Comparison of ENCODE assay signal across 19 cellular contexts in genomic region chr4:53116959-53117358, GRCh38.
DNase-seq lines count a peak whose midpoint lies in the region; TF ChIP-seq lines count a peak whose summit lies in the region.
"Had no signal": no experiment of that assay in that cellular context is flagged by ENCODE, and none has a peak within 500 bp of the region (broad histone marks: within the 10 kb centered on the region; RNA-seq: fewer than 3 reads in every experiment).

No MANE protein-coding gene starts in this region.

- peaks cover 4 to 15% of the 10 kb centered on the region in 2 experiments for H3K4me1 ChIP-seq in trophoblast cell (ENCODE audit: control insufficient read depth in 1 of 2, insufficient read depth in 2 of 2, low read length in 2 of 2)
- no peaks in the 10 kb centered on the region for H3K4me1 ChIP-seq in prostate gland (replicated peaks)
- H3K4me1 ChIP-seq: BE2C had no signal

- no peak overlapping the region for H2BK5ac ChIP-seq in trophoblast cell (ENCODE audit: low read depth, low read length, poor library complexity)

- H3K36me3 ChIP-seq in trophoblast cell (ENCODE audit: control insufficient read depth in 1 of 2, insufficient read depth in 2 of 2, low read length in 2 of 2) (no peaks in the 10 kb centered on the region), prostate gland (no peaks in the 10 kb centered on the region)
- H3K36me3 ChIP-seq: BE2C, tibial artery, WERI-Rb-1 had no signal

- no peak overlapping the region for H2BK12ac ChIP-seq in trophoblast cell (ENCODE audit: low read length)

- H3K14ac ChIP-seq in trophoblast cell (ENCODE audit: low read length) = no peak overlapping the region

- no peak for TF ChIP-seq POLR2A in prostate gland (IDR thresholded peaks at IDR 0.05)

- no peak overlapping the region for H3K9ac ChIP-seq in trophoblast cell (ENCODE audit: low read length)

- H3K27me3 ChIP-seq in trophoblast cell (ENCODE audit: insufficient read depth, low read length) = no peaks in the 10 kb centered on the region
- no peaks in the 10 kb centered on the region for H3K27me3 ChIP-seq in prostate gland (replicated peaks; ENCODE audit: insufficient read depth)
- H3K27me3 ChIP-seq: BE2C, tibial artery had no signal

- H3K4ac ChIP-seq in trophoblast cell (ENCODE audit: low read depth, low read length) = no peak overlapping the region

- H3K9me3 ChIP-seq in trophoblast cell (ENCODE audit: insufficient read depth, low read depth, low read length) (no peaks in the 10 kb centered on the region), prostate gland (no peaks in the 10 kb centered on the region)
- H3K9me3 ChIP-seq: BE2C, tibial artery had no signal

- TF ChIP-seq CTCF in fibroblast of mammary gland (conservative IDR thresholded peaks at IDR 0.05; ENCODE audit: control insufficient read depth, insufficient read depth, low read depth, low read length) (no peak), prostate gland (IDR thresholded peaks at IDR 0.05) (no peak)

- H3K4me3 ChIP-seq in fibroblast of mammary gland (ENCODE audit: control insufficient read depth, low read depth, low read length) (no peak overlapping the region), trophoblast cell (ENCODE audit: low read depth, low read length) (no peak overlapping the region), prostate gland (no peak overlapping the region)
- H3K4me3 ChIP-seq: tibial artery had no signal

- H4K12ac ChIP-seq in trophoblast cell (ENCODE audit: low read depth, low read length) = no peak overlapping the region

- no CpG with 5 or more reads among the region's 1 CpG for WGBS in trophoblast cell (ENCODE audit: extremely low coverage, insufficient coverage, insufficient read length)
- 77% methylated on average over 1 of the region's 1 CpG for WGBS in prostate gland

- H3K27ac ChIP-seq in trophoblast cell (ENCODE audit: low read depth, low read length) (no peak overlapping the region), prostate gland (no peak overlapping the region)
- H3K27ac ChIP-seq: epithelial cell of prostate, WERI-Rb-1 had no signal

- peak overlapping the region; percentile 71 for H4K91ac ChIP-seq in trophoblast cell (ENCODE audit: low read depth, low read length)

- no peak overlapping the region for H2AK5ac ChIP-seq in trophoblast cell (ENCODE audit: low read length)

- peaks cover 6% of the 10 kb centered on the region for H3K79me1 ChIP-seq in trophoblast cell (ENCODE audit: low read length)

- H3K18ac ChIP-seq in trophoblast cell (ENCODE audit: low read length) = no peak overlapping the region

- no peak overlapping the region for H4K8ac ChIP-seq in trophoblast cell (ENCODE audit: low read depth, low read length)

- peaks cover 2% of the 10 kb centered on the region for H3K79me2 ChIP-seq in trophoblast cell (ENCODE audit: control insufficient read depth, insufficient read depth, low read length, poor library complexity)

- H3K23ac ChIP-seq in trophoblast cell (ENCODE audit: low read length) = no peak overlapping the region

- H2BK120ac ChIP-seq in trophoblast cell (ENCODE audit: insufficient read depth, low read length, poor library complexity) = peak overlapping the region; percentile 57

- DNase-seq in GM04503 (ENCODE audit: low read depth) (peak; percentile 38), NCI-H226 (peak; percentile 46), fibroblast of mammary gland (ENCODE audit: low read depth) (peak; percentile 42), trophoblast cell (no peak), prostate gland (ENCODE audit: low spot score) (no peak)
- DNase-seq in effector CD8-positive, alpha-beta T cell (lab: John Stamatoyannopoulos, UW) = no peak
- DNase-seq in NK-92 treated with Interleukin-12 subunit alpha and Interleukin-12 subunit beta, amount 100 ng/mL, for 24 hours (lab: John Stamatoyannopoulos, UW) = no peak
- DNase-seq: activated CD4-positive, alpha-beta memory T cell treated with anti-CD3 and anti-CD28 coated beads, Interleukin-2, amount 10 ng/mL, durations not matched to agents 7 days and 5 days; activated naive CD4-positive, alpha-beta T cell treated with anti-CD3 and anti-CD28 coated beads for 36 hours; activated T-cell treated with anti-CD3 and anti-CD28 coated beads, Interleukin-2, amount 50 U/mL, for 1 hour; BE2C; NCI-H1436 treated with DMSO at 0.1 percent for 48 hours; NCI-H2171 treated with DMSO at 0.1 percent for 48 hours; nucleus accumbens; stimulated activated naive B cell treated with anti-CD40 and anti-IgM and Interleukin-4, amounts not matched to agents 10 μg/mL and 1 μg/mL and 100 μg/mL, for 72 hours; T-helper 17 cell; tibial artery; WERI-Rb-1 had no signal

- intact Hi-C loops in prostate gland (cut with DNase I) = no loop called here

- no peak overlapping the region for H2AFZ ChIP-seq in trophoblast cell (ENCODE audit: insufficient read depth, low read length, poor library complexity)

- no peak overlapping the region for H3K4me2 ChIP-seq in trophoblast cell (ENCODE audit: low read length)

Comparison
In these comparisons a context has a peak if more than half of its experiments do, and no peak if none do; other contexts are left out.
1. DNase-seq: peak in GM04503 (single experiment), NCI-H226 (single experiment) and fibroblast of mammary gland (single experiment); none in trophoblast cell (0 of 2), prostate gland (single experiment), effector CD8-positive, alpha-beta T cell (single experiment) and NK-92 treated with Interleukin-12 subunit alpha and Interleukin-12 subunit beta, amount 100 ng/mL, for 24 hours (single experiment).